Comparison of ENCODE assay signal across 1 cellular context in the genomic region with DNA sequence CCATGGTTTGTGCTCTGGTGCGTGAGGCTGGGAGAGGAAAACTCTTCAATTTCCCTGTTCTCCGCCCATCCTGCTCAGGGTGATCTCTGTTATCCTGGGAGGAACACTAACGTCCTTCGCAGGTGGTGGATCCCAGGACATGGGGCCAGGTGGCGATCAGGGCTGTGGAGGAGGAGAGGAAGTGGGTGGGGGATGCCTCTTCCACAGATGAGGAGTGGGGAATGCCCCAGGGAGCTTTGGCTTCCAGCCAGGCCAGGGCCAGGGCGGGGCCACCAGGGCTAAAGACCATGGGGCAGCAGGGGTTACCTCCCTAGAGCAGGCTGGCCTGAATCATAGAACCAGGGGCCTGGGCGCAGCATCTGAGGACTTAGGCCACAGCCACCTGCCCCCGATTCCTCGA.
TF ChIP-seq lines count a peak whose summit lies in the region.

No MANE protein-coding gene starts in this region.

TF ChIP-seq in HEK293T, 16 proteins besides CTCF, POLR2A, EP300 and RAD21:
- no peak for TF ChIP-seq LEF1 (IDR thresholded peaks at IDR 0.05; ENCODE audit: borderline replicate concordance)
- TF ChIP-seq CTBP1 (IDR thresholded peaks at IDR 0.05; ENCODE audit: borderline replicate concordance) = no peak
- no peak for TF ChIP-seq L3MBTL2 (conservative IDR thresholded peaks at IDR 0.05)
- TF ChIP-seq SP1 (IDR thresholded peaks at IDR 0.05) = no peak
